8 cellular contexts compared by ENCODE assay signal in the genomic region with DNA sequence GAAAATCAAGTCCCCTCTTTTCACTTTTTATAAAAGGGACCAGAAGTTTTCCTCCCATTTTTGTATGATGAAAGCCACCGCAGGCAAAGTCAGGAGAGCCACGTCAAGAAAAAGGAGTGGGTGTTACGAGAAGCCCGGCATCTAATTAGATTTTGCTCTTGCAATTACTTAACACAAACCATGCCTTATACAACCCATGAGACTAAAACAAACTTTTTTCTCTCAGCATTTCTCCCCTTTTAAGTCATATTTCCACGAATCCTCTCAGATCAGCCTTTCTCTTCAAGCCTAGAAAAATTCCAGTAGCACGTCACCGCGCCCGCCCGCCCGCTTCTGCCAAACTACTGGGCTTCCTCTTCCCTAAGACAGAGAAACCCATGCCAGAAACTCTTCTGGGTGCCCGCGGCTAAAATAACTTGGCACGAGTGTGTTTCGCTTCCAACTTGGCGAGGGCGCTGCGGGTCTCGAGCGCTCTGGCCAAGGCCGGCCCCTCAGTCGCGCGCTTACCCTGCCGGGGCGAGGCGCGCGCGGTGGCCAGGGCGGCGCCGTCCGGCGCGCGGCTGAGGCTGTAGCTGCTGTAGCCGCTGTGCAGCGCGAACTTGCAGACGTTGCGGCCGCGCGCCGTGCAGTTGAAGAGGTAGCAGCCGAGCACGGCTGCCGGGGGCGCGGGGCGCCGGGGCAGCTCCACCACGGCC. TPM values are rescaled to one million over a fixed set of nuclear protein-coding genes. Genes with fewer than 3 reads are reported as not detected.
A peak's percentile ranks its signal among the peaks of the same experiment; 100 is the strongest.
DNase-seq lines count a peak whose midpoint lies in the region; ATAC-seq and TF ChIP-seq lines count a peak whose summit lies in the region.

No MANE protein-coding gene starts in this region.

- H3K27ac Mint-ChIP-seq in MCF 10A (ENCODE audit: low read depth, unreplicated experiment) = peak overlapping the region; percentile 96

- H3K36me3 Mint-ChIP-seq in MCF 10A (ENCODE audit: insufficient read depth, unreplicated experiment) = no peaks in the 10 kb centered on the region

- H3K9me3 Mint-ChIP-seq in MCF 10A (ENCODE audit: unreplicated experiment) = no peaks in the 10 kb centered on the region

- peaks cover 12% of the 10 kb centered on the region for H3K4me1 ChIP-seq in iPS-18a (ENCODE audit: control insufficient read depth, low read depth, low read length)

- no peaks in the 10 kb centered on the region for H3K9me3 ChIP-seq in iPS-18a (ENCODE audit: control insufficient read depth, low read depth, low read length)

- intact Hi-C loops in MCF 10A (cut with micrococcal nuclease) = loop anchor here (2.0 to 10.0 kb wide), 2 partner anchors 28 to 138 kb away; no protein-coding TSS in a partner anchor

- H3K27me3 Mint-ChIP-seq in MCF 10A (ENCODE audit: insufficient read depth, unreplicated experiment) = no peaks in the 10 kb centered on the region

- H3K4me1 Mint-ChIP-seq in MCF 10A (ENCODE audit: insufficient read depth, unreplicated experiment) = peaks cover 48% of the 10 kb centered on the region

- peak overlapping the region; percentile 19 for H3K9ac ChIP-seq in iPS-18a (ENCODE audit: low read length)

- H3K4me3 Mint-ChIP-seq in MCF 10A (ENCODE audit: unreplicated experiment) = peak overlapping the region; percentile 90

- DNase-seq in DMS79 treated with DMSO at 0.1 percent for 48 hours (lab: John Stamatoyannopoulos, UW) = peak; percentile 49
- peak; percentile 18 for DNase-seq in KG1 (lab: John Stamatoyannopoulos, UW)
- DNase-seq in SW480 (ENCODE audit: low spot score) = peak; percentile 63
- DNase-seq in MCF 10A (ENCODE audit: unreplicated experiment) = peak; percentile 97
- DNase-seq in retinal pigment epithelial cell (ENCODE audit: low read depth) = no peak
- DNase-seq in DMS153 (lab: John Stamatoyannopoulos, UW) = no peak

- peaks cover 18% of the 10 kb centered on the region for H3K27me3 ChIP-seq in iPS-18a (ENCODE audit: control insufficient read depth, insufficient read depth, low read length)

- BruUV-seq in MCF 10A (replicated peaks; lab: Mats Ljungman, UMichigan) = TSS peak; percentile 54

- TF ChIP-seq CTCF in MCF 10A (IDR thresholded peaks at IDR 0.05; ENCODE audit: unreplicated experiment) = no peak
- no peak for TF ChIP-seq CTCF in retinal pigment epithelial cell (conservative IDR thresholded peaks at IDR 0.05; ENCODE audit: low read depth, low read length)

- POLR2A ChIA-PET in MCF 10A (lab: Yijun Ruan, JAX) = interaction anchor here (0.7 to 13.6 kb wide), 13 partner anchors 8 to 146 kb away, joined by 3 to 255 read pairs (median 8); no protein-coding TSS in a partner anchor

- CTCF ChIA-PET in MCF 10A (lab: Yijun Ruan, JAX) = interaction anchor here (0.6 to 4.9 kb wide), 8 partner anchors 15 to 229 kb away, joined by 3 to 60 read pairs (median 4); no protein-coding TSS in a partner anchor

- H3K27ac ChIP-seq in iPS-18a (ENCODE audit: low read length) = no peak overlapping the region

- peak; percentile 34 for ATAC-seq in GM21529 (IDR thresholded peaks at IDR 0.05; ENCODE audit: unreplicated experiment)

- H3K4me3 ChIP-seq in iPS-18a (ENCODE audit: low read length) (peak overlapping the region; percentile 71), retinal pigment epithelial cell (ENCODE audit: low read length) (peak overlapping the region; percentile 66)

- no peaks in the 10 kb centered on the region for H3K36me3 ChIP-seq in iPS-18a (ENCODE audit: control insufficient read depth, low read depth, low read length)

RNA-seq across cellular contexts. Expression of gene LRP11, which starts 1.1 kb away (rescaled TPM):
- 38.1 and 46.1 TPM in 2 replicates for total RNA-seq in MCF 10A (2022)

RNA-seq across cellular contexts. Expression of gene RAET1E, which starts 34.9 kb away (rescaled TPM):
- total RNA-seq in MCF 10A (2022) = 28.9 and 37.6 TPM in 2 replicates

RNA-seq across cellular contexts. Expression of gene RAET1G, which starts 59.9 kb away (rescaled TPM):
- 8.3 and 9.9 TPM in 2 replicates for total RNA-seq in MCF 10A (2022)

Comparison
In these comparisons a context has a peak if more than half of its experiments do, and no peak if none do; other contexts are left out.
1. DNase-seq: peak in DMS79 treated with DMSO at 0.1 percent for 48 hours (single experiment), KG1 (single experiment), SW480 (single experiment) and MCF 10A (single experiment); none in retinal pigment epithelial cell (single experiment) and DMS153 (single experiment).